8 cellular contexts compared by ENCODE assay signal in genomic region chr10:104353325-104354048, GRCh38. TPM values are rescaled to one million over a fixed set of nuclear protein-coding genes. Genes with fewer than 3 reads are reported as not detected.
DNase-seq lines count a peak whose midpoint lies in the region; ATAC-seq and TF ChIP-seq lines count a peak whose summit lies in the region.

Gene CFAP58, plus strand, starts transcription at chr10:104353833. Its CDS starts 65 bp downstream, at chr10:104353898.

- no peaks in the 10 kb centered on the region for H3K27me3 Mint-ChIP-seq in stimulated activated naive CD8-positive, alpha-beta T cell treated with anti-CD3 and anti-CD28 coated beads, Interleukin-15, amount 100 ng/mL, for 72 hours

- H3K9me2 ChIP-seq in PC-9 (ENCODE audit: insufficient read depth), result no peaks in the 10 kb centered on the region
- H3K9me2 ChIP-seq in neural cell (ENCODE audit: insufficient read depth, low read length), result no peaks in the 10 kb centered on the region

- no peaks in the 10 kb centered on the region for H3K79me2 ChIP-seq in PC-9 (ENCODE audit: low read depth)
- H3K79me2 ChIP-seq in neural cell (replicated peaks; ENCODE audit: insufficient read depth, low read length), result no peaks in the 10 kb centered on the region

- H3K27ac ChIP-seq in PC-9 (no peak within 1 kb of the TSS), neural cell (ENCODE audit: low read length) (no peak within 1 kb of the TSS)

- intact Hi-C loops in PC-9 (cut with micrococcal nuclease; ENCODE audit: unreplicated experiment), result loop anchor here (5.0 kb wide), 1 partner anchor 466 kb away; no protein-coding TSS in a partner anchor

- BruUV-seq in PC-9 (replicated peaks; lab: Mats Ljungman, UMichigan), result no TSS peak

- no peak for TF ChIP-seq EP300 in neural cell (conservative IDR thresholded peaks at IDR 0.05; ENCODE audit: poor library complexity, severe bottlenecking)

- TF ChIP-seq RAD21 in neural cell (conservative IDR thresholded peaks at IDR 0.05), result no peak

- peaks cover 3% of the 10 kb centered on the region; the same call in 1 of the 2 replicates for H3K27me3 ChIP-seq in PC-9 (ENCODE audit: insufficient read depth, low read depth)
- peaks cover 8% of the 10 kb centered on the region for H3K27me3 ChIP-seq in neural cell (ENCODE audit: insufficient read depth, low read depth, low read length)

- peak within 1 kb of the TSS; percentile 70 for H3K4me2 ChIP-seq in PC-9
- no peak within 1 kb of the TSS for H3K4me2 ChIP-seq in neural cell (ENCODE audit: low read length)

- H3F3A ChIP-seq in PC-9 (ENCODE audit: insufficient read depth, low read depth) (peaks cover 9% of the 10 kb centered on the region; the same call in 1 of the 2 replicates), neural cell (ENCODE audit: insufficient read depth, low read length, poor library complexity, severe bottlenecking) (no peaks in the 10 kb centered on the region)

- H3K9me3 Mint-ChIP-seq in stimulated activated naive CD8-positive, alpha-beta T cell treated with anti-CD3 and anti-CD28 coated beads, Interleukin-15, amount 100 ng/mL, for 72 hours, result no peaks in the 10 kb centered on the region

- no peaks in the 10 kb centered on the region for H4K20me1 ChIP-seq in PC-9 (ENCODE audit: insufficient read depth)
- H4K20me1 ChIP-seq in neural cell (ENCODE audit: insufficient read depth), result no peaks in the 10 kb centered on the region

- H2AFZ ChIP-seq in PC-9 (no peak within 1 kb of the TSS), neural cell (ENCODE audit: low read depth, low read length) (no peak within 1 kb of the TSS)

- H3K4me3 ChIP-seq in PC-9, result peak within 1 kb of the TSS; percentile 21; the same call in 1 of the 2 replicates
- H3K4me3 ChIP-seq in neural cell (ENCODE audit: low read length), result peak within 1 kb of the TSS; percentile 54

- no peaks in the 10 kb centered on the region for H3K4me1 Mint-ChIP-seq in stimulated activated naive CD8-positive, alpha-beta T cell treated with anti-CD3 and anti-CD28 coated beads, Interleukin-15, amount 100 ng/mL, for 72 hours

- DNase-seq in DMS53 treated with DMSO at 0.1 percent for 48 hours (lab: John Stamatoyannopoulos, UW; ENCODE audit: unreplicated experiment), result peak; percentile 72
- DNase-seq in KG1 (lab: John Stamatoyannopoulos, UW), result peak; percentile 66
- peak; percentile 48 to 84 for DNase-seq in PC-9
- DNase-seq in activated T-helper 1 cell treated with Interleukin-2 at 50 U/mL for 16 hours (ENCODE audit: low read depth), result peak; percentile 89
- DNase-seq in fibroblast of the conjunctiva (ENCODE audit: low read depth), result peak; percentile 72
- peak; percentile 81 to 88 for DNase-seq in stimulated activated naive CD8-positive, alpha-beta T cell treated with anti-CD3 and anti-CD28 coated beads, Interleukin-15, amount 100 ng/mL, for 72 hours

- POLR2A ChIA-PET in PC-9 (lab: Charles Lee; ENCODE audit: unreplicated experiment), result interaction anchor here (0.5 kb wide), 1 partner anchor 256 kb away, joined by 3 read pairs; no protein-coding TSS in a partner anchor

- TF ChIP-seq CTCF in PC-9 (conservative IDR thresholded peaks at IDR 0.05), result peak; percentile 62
- peak; percentile 73 for TF ChIP-seq CTCF in neural cell (IDR thresholded peaks at IDR 0.05; ENCODE audit: poor library complexity, severe bottlenecking)

- no peak within 1 kb of the TSS for H3K9ac ChIP-seq in neural cell (ENCODE audit: low read length)

- H3K9me3 ChIP-seq in PC-9 (ENCODE audit: insufficient read depth, low read depth) (no peaks in the 10 kb centered on the region), neural cell (ENCODE audit: low read length) (no peaks in the 10 kb centered on the region)

- CTCF ChIA-PET in PC-9 (lab: Charles Lee), result no interaction called here

- H3K36me3 ChIP-seq in PC-9 (ENCODE audit: low read depth) (no peaks in the 10 kb centered on the region), neural cell (ENCODE audit: insufficient read depth, low read length) (no peaks in the 10 kb centered on the region)

- H3K27ac Mint-ChIP-seq in stimulated activated naive CD8-positive, alpha-beta T cell treated with anti-CD3 and anti-CD28 coated beads, Interleukin-15, amount 100 ng/mL, for 72 hours, result peak within 1 kb of the TSS; percentile 1 to 54

- H3K4me1 ChIP-seq in PC-9 (replicated peaks; ENCODE audit: insufficient read depth), result peaks cover 30% of the 10 kb centered on the region

- no peak within 1 kb of the TSS for H3K4me3 Mint-ChIP-seq in stimulated activated naive CD8-positive, alpha-beta T cell treated with anti-CD3 and anti-CD28 coated beads, Interleukin-15, amount 100 ng/mL, for 72 hours

- ATAC-seq in GM21786 (IDR thresholded peaks at IDR 0.05; ENCODE audit: unreplicated experiment), result peak; percentile 60
- peak; percentile 72 for ATAC-seq in stimulated activated naive CD8-positive, alpha-beta T cell treated with anti-CD3 and anti-CD28 coated beads, Interleukin-15, amount 100 ng/mL, for 72 hours

TF ChIP-seq in neural cell, 6 proteins besides CTCF, POLR2A, EP300 and RAD21:
- TF ChIP-seq EZH2 (IDR thresholded peaks at IDR 0.05; ENCODE audit: borderline replicate concordance, insufficient read depth, low read length, poor library complexity, severe bottlenecking) (no peak), MXI1 (conservative IDR thresholded peaks at IDR 0.05; ENCODE audit: poor library complexity, severe bottlenecking) (peak; percentile 33)

RNA-seq across cellular contexts. Expression of gene CFAP58, which starts in this region (rescaled TPM):
- total RNA-seq in PC-9 (2021), result 0.15 and 0.31 TPM in 2 replicates
- polyA plus RNA-seq in neural cell, result 0.10 TPM in 1 of 2 replicates, not detected in the other
- polyA minus RNA-seq in neural cell, result 0.23 and 0.49 TPM in 2 replicates

Comparison
In these comparisons a context has a peak if more than half of its experiments do, and no peak if none do; other contexts are left out.
1. Peak in DNase-seq, H3K4me3 ChIP-seq and H3K4me2 ChIP-seq in PC-9; RNA of the gene not detected or under 1 TPM.